In the genomic region with DNA sequence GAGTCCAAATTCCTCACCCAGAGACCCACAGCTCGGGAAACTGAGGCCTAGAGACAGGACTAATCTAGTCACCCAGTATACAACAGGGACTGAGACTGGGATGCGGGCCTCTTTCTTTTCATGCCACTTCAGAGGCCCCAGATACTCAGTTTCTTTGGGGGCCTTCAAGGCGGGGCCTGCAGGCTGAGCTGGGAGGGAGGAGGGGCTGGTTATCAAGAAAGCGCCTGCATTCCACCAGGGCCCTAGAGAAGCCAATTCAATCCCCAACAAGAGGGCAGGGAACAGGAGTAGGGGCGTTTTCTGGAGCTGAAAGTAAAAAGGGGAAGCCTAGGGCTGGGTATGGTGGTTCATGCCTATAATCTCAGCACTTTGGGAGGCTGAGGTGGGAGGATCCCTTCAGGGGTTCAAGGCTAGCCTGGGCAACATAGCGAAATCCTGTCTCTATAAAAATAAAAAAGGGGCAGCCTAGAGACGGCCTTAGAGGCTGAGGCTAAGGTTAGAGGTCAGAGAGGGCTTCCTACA, we compare ENCODE assay signal across 10 cellular contexts. TPM values are rescaled to one million over a fixed set of nuclear protein-coding genes. Genes with fewer than 3 reads are reported as not detected.
A peak's percentile ranks its signal among the peaks of the same experiment; 100 is the strongest.
DNase-seq lines count a peak whose midpoint lies in the region; ATAC-seq and TF ChIP-seq lines count a peak whose summit lies in the region.
"Had no signal": no experiment of that assay in that cellular context is flagged by ENCODE, and none has a peak within 500 bp of the region (broad histone marks: within the 10 kb centered on the region; RNA-seq: fewer than 3 reads in every experiment).

No MANE protein-coding gene starts in this region.

- peak overlapping the region; percentile 79 for H3K4me3 Mint-ChIP-seq in endodermal cell

- no peak overlapping the region for H3K27ac Mint-ChIP-seq in endodermal cell

- H3K9ac ChIP-seq in DND-41 (ENCODE audit: low read depth, low read length), result peak overlapping the region; percentile 75
- H3K9ac ChIP-seq in NT2/D1 (ENCODE audit: insufficient read length, low read depth), result peak overlapping the region; percentile 92
- H3K9ac ChIP-seq in endodermal cell (ENCODE audit: extremely low read depth, low read length, poor library complexity, severe bottlenecking), result no peak overlapping the region
- no peak overlapping the region for H3K9ac ChIP-seq in rectal smooth muscle tissue (ENCODE audit: low read length)

- intact Hi-C loops in lower leg skin (cut with DNase I; ENCODE audit: low total_unique reads), result no loop called here

- ATAC-seq in DND-41 (ENCODE audit: insufficient read depth, low read depth), result no peak

- peak overlapping the region; percentile 75; the same call in 1 of the 2 replicates for H3K27ac ChIP-seq in DND-41 (ENCODE audit: low read length)
- H3K27ac ChIP-seq in endodermal cell (ENCODE audit: low read depth, low read length), result no peak overlapping the region
- no peak overlapping the region for H3K27ac ChIP-seq in rectal smooth muscle tissue (ENCODE audit: low read depth, low read length)

- peaks cover 19% of the 10 kb centered on the region for H3K79me2 ChIP-seq in DND-41 (ENCODE audit: insufficient read depth, low read length)

- H3K4me1 Mint-ChIP-seq in endodermal cell, result peaks cover 17% of the 10 kb centered on the region

- H3K36me3 ChIP-seq in DND-41 (ENCODE audit: insufficient read depth, low read length), result peaks cover 38% of the 10 kb centered on the region
- peaks cover 38% of the 10 kb centered on the region for H3K36me3 ChIP-seq in NT2/D1 (ENCODE audit: insufficient read depth, insufficient read length, low read length)
- H3K36me3 ChIP-seq in endodermal cell (ENCODE audit: control insufficient read depth, insufficient read depth, low read length), result peaks cover 16% of the 10 kb centered on the region
- peaks cover 28% of the 10 kb centered on the region for H3K36me3 ChIP-seq in rectal smooth muscle tissue (ENCODE audit: control insufficient read depth, insufficient read depth, low read length)

- H3K27me3 ChIP-seq in DND-41 (ENCODE audit: insufficient read depth, low read length, poor library complexity), result no peaks in the 10 kb centered on the region
- H3K27me3 ChIP-seq in NT2/D1 (ENCODE audit: insufficient read depth, insufficient read length), result no peaks in the 10 kb centered on the region
- H3K27me3 ChIP-seq in endodermal cell (ENCODE audit: control insufficient read depth, insufficient read depth, low read length, poor library complexity, severe bottlenecking), result peaks cover 23% of the 10 kb centered on the region
- H3K27me3 ChIP-seq in rectal smooth muscle tissue (ENCODE audit: control insufficient read depth, insufficient read depth, low read length), result no peaks in the 10 kb centered on the region
- H3K27me3 ChIP-seq: right atrium auricular region had no signal

- H2AFZ ChIP-seq in DND-41 (ENCODE audit: low read depth, low read length), result no peak overlapping the region

- peaks cover 32% of the 10 kb centered on the region for H3K4me1 ChIP-seq in DND-41 (ENCODE audit: insufficient read depth, low read length)
- no peaks in the 10 kb centered on the region for H3K4me1 ChIP-seq in NT2/D1 (ENCODE audit: insufficient read depth, insufficient read length)
- H3K4me1 ChIP-seq in endodermal cell (ENCODE audit: control insufficient read depth, insufficient read depth, low read length), result peaks cover 9% of the 10 kb centered on the region
- peaks cover 9% of the 10 kb centered on the region for H3K4me1 ChIP-seq in rectal smooth muscle tissue (ENCODE audit: control insufficient read depth, insufficient read depth, low read length)

- H3K27me3 Mint-ChIP-seq in endodermal cell (ENCODE audit: insufficient read depth), result peaks cover 22% of the 10 kb centered on the region

- no peak for TF ChIP-seq CTCF in DND-41 (IDR thresholded peaks at IDR 0.05; ENCODE audit: borderline replicate concordance, extremely low read depth, low read length, poor library complexity, severe bottlenecking)
- no peak for TF ChIP-seq CTCF in endodermal cell (conservative IDR thresholded peaks at IDR 0.05)
- TF ChIP-seq CTCF in lower leg skin (IDR thresholded peaks at IDR 0.05), result no peak

- 82 to 84% methylated on average over 4 to 7 of the region's 7 CpGs for WGBS in endodermal cell (ENCODE audit: insufficient coverage in 1 of 2, insufficient read length in 1 of 2), 2 experiments
- WGBS in lower leg skin, 2 donors, result 75 to 76% methylated on average over 7 of the region's 7 CpGs

- H3K9me3 ChIP-seq in DND-41 (ENCODE audit: insufficient read depth, low read length, severe bottlenecking) (no peaks in the 10 kb centered on the region), NT2/D1 (ENCODE audit: insufficient read depth, low read length) (no peaks in the 10 kb centered on the region), endodermal cell (ENCODE audit: control insufficient read depth, low read length) (no peaks in the 10 kb centered on the region)
- H3K9me3 ChIP-seq: right atrium auricular region had no signal

- 0 out of 2 replicates have a peak, but pooled peaks cover 2% of the 10 kb centered on the region for H4K20me1 ChIP-seq in DND-41 (ENCODE audit: insufficient read depth, low read length)

- no peak for TF ChIP-seq POLR2A in lower leg skin (IDR thresholded peaks at IDR 0.05)

- peaks cover 14% of the 10 kb centered on the region for H3K36me3 Mint-ChIP-seq in endodermal cell (ENCODE audit: low read depth)

- H3K9me3 Mint-ChIP-seq in endodermal cell, result no peaks in the 10 kb centered on the region

- DNase-seq in DND-41 (no peak), NT2/D1 (ENCODE audit: low read depth, low spot score) (no peak), endodermal cell (no peak), lower leg skin (ENCODE audit: low spot score in 2 of 2) (no peak), foreskin melanocyte (no peak), NCI-H774 (lab: John Stamatoyannopoulos, UW) (no peak), GOT3 (lab: John Stamatoyannopoulos, UW) (no peak)

- H3K4me2 ChIP-seq in DND-41 (ENCODE audit: insufficient read depth, low read length), result peak overlapping the region; percentile 91

- H3K4me3 ChIP-seq in DND-41 (ENCODE audit: low read depth in 1 of 2, low read length in 2 of 2) (peak overlapping the region; percentile 57 to 71; a peak in 3 of 4 replicates), NT2/D1 (ENCODE audit: insufficient read length, low read depth) (no peak overlapping the region), endodermal cell (ENCODE audit: low read length) (peak overlapping the region; percentile 85), rectal smooth muscle tissue (ENCODE audit: low read length) (peak overlapping the region; percentile 94), lower leg skin (ENCODE audit: low read depth, poor library complexity, severe bottlenecking) (no peak overlapping the region)

RNA-seq across cellular contexts. Expression of a gene that starts 1.6 kb away (rescaled TPM):
- total RNA-seq in endodermal cell, result 10 to 100 TPM; 17.0 to 23.0 TPM
- polyA plus RNA-seq in endodermal cell (2013, experiment 1 of 2), result 12.9 TPM
- 10.2 TPM for polyA plus RNA-seq in endodermal cell (2013, experiment 2 of 2)
- total RNA-seq in lower leg skin, result 100 to 1,000 TPM in 1 of 4 donors, 10 to 100 TPM in 3; 73.8 to 118 (median 91.2) TPM

RNA-seq across cellular contexts. Expression of a gene that starts 9.1 kb away (rescaled TPM):
- 1 to 10 TPM; 2.8 to 3.3 TPM for total RNA-seq in endodermal cell
- 17.4 TPM for polyA plus RNA-seq in endodermal cell (2013, experiment 1 of 2)
- polyA plus RNA-seq in endodermal cell (2013, experiment 2 of 2), result 14.3 TPM
- total RNA-seq in lower leg skin, result 10 to 100 TPM; 21.8 to 43.6 (median 34.0) TPM

RNA-seq across cellular contexts. Expression of a gene that starts 20.3 kb away (rescaled TPM):
- total RNA-seq in endodermal cell, result under 1 TPM in 1 of 2 donors, not detected in 1; 0.77 TPM
- 0.32 TPM for polyA plus RNA-seq in endodermal cell (2013, experiment 1 of 2)
- not detected for polyA plus RNA-seq in endodermal cell (2013, experiment 2 of 2)
- total RNA-seq in lower leg skin, result not detected
- total RNA-seq: right atrium auricular region, SK-MEL-5 had no signal

RNA-seq across cellular contexts. Expression of a gene that starts 37.0 kb away (rescaled TPM):
- total RNA-seq in endodermal cell, result 10 to 100 TPM; 39.7 to 43.8 TPM
- 33.1 TPM for polyA plus RNA-seq in endodermal cell (2013, experiment 1 of 2)
- 32.7 TPM for polyA plus RNA-seq in endodermal cell (2013, experiment 2 of 2)
- 10 to 100 TPM; 81.0 to 98.9 (median 90.5) TPM for total RNA-seq in lower leg skin

RNA-seq across cellular contexts. Expression of a gene that starts 56.5 kb away (rescaled TPM):
- total RNA-seq in endodermal cell (not detected), lower leg skin (not detected)
- polyA plus RNA-seq in endodermal cell (2013, experiment 1 of 2), result not detected
- polyA plus RNA-seq in endodermal cell (2013, experiment 2 of 2), result not detected
- total RNA-seq: right atrium auricular region, SK-MEL-5 had no signal

Comparison
In these comparisons a context has a peak if more than half of its experiments do, and no peak if none do; other contexts are left out.
1. H3K4me3 ChIP-seq: peak in DND-41 (2 of 2), endodermal cell (single experiment) and rectal smooth muscle tissue (single experiment); none in NT2/D1 (single experiment) and lower leg skin (single experiment).
2. H3K9ac ChIP-seq: peak in DND-41 (single experiment) and NT2/D1 (single experiment); none in endodermal cell (single experiment) and rectal smooth muscle tissue (single experiment).
3. RNA of a gene that starts 9.1 kb away (total RNA-seq): 21.8 to 43.6 TPM in lower leg skin; 2.8 to 3.3 TPM in endodermal cell; every median in the first group is over 4 times any median in the second.